In genomic region chr10:112159469-112159868, GRCh38 we compare ENCODE assay signal across 28 cellular contexts.
"Had no signal": no experiment of that assay in that cellular context is flagged by ENCODE, and none has a peak within 500 bp of the region (broad histone marks: within the 10 kb centered on the region; RNA-seq: fewer than 3 reads in every experiment).

No MANE protein-coding gene starts in this region.

- H3K27ac ChIP-seq: heart right ventricle, lower lobe of right lung, parathyroid adenoma, psoas muscle, right atrium auricular region, skin epidermis, stomach, suprapubic skin, thoracic aorta, tibial artery, upper lobe of right lung had no signal

- H3K9ac ChIP-seq: parathyroid adenoma had no signal

- ATAC-seq: heart right ventricle; left ventricle myocardium superior; lower lobe of right lung; naive thymus-derived CD8-positive, alpha-beta T cell; psoas muscle; sciatic nerve; stimulated activated naive B cell treated with anti-CD40 and anti-IgM and Interleukin-4, amounts not matched to agents 10 μg/mL and 1 μg/mL and 100 μg/mL, for 72 hours; stimulated activated naive CD8-positive, alpha-beta T cell treated with anti-CD3 and anti-CD28 coated beads, Interleukin-15, Interleukin-2, amounts not matched to agents 100 U/mL and 50 U/mL, for 24 hours; upper lobe of right lung had no signal

- H3K27me3 ChIP-seq: heart right ventricle, right atrium auricular region, stomach, suprapubic skin, tibial artery, upper lobe of right lung had no signal

- H3K79me2 ChIP-seq: parathyroid adenoma had no signal

- H3K4me1 ChIP-seq: heart right ventricle, lower lobe of right lung, parathyroid adenoma, psoas muscle, right atrium auricular region, stomach, suprapubic skin, tibial artery, upper lobe of right lung had no signal

- DNase-seq: heart right ventricle; hippocampal formation; kidney glomerular epithelial cell; left ventricle myocardium superior; lower lobe of right lung; mammary epithelial cell; mesenchymal stem cell; naive thymus-derived CD8-positive, alpha-beta T cell; nucleus accumbens; psoas muscle; stimulated activated CD4-positive, alpha-beta T cell treated with anti-CD3 and anti-CD28 coated beads, Interleukin-12 subunit alpha, Interleukin-12 subunit beta, amount 100 ng/mL, for 4 hours; stimulated activated CD4-positive, alpha-beta T cell treated with anti-CD3 and anti-CD28 coated beads, Interleukin-15, amount 100 ng/mL, for 24 hours; stimulated activated CD4-positive, alpha-beta T cell treated with anti-CD3 and anti-CD28 coated beads, Interleukin-2, amount 100 ng/mL, for 24 hours; stimulated activated CD4-positive, alpha-beta T cell treated with anti-CD3 and anti-CD28 coated beads, Interleukin-4, amount 100 ng/mL, for 1 hour; stimulated activated naive B cell treated with anti-CD40 and anti-IgM and Interleukin-4, amounts not matched to agents 10 μg/mL and 1 μg/mL and 100 μg/mL, for 72 hours; stimulated activated naive CD8-positive, alpha-beta T cell treated with anti-CD3 and anti-CD28 coated beads, Interleukin-15, Interleukin-2, amounts not matched to agents 100 U/mL and 50 U/mL, for 24 hours; stomach; tibial artery; trophoblast cell; upper lobe of right lung had no signal

- H3K9me3 ChIP-seq: heart right ventricle, lower lobe of right lung, psoas muscle, right atrium auricular region, stomach, suprapubic skin, thoracic aorta, tibial artery, upper lobe of right lung had no signal

- H3K4me3 ChIP-seq: heart right ventricle, lower lobe of right lung, psoas muscle, right atrium auricular region, skin epidermis, stomach, suprapubic skin, thoracic aorta, tibial artery, upper lobe of right lung had no signal

- FAIRE-seq: keratinocyte, urothelium cell line had no signal

- H2AFZ ChIP-seq: parathyroid adenoma had no signal
